ENCODE assay signal across 14 cellular contexts in the genomic region with DNA sequence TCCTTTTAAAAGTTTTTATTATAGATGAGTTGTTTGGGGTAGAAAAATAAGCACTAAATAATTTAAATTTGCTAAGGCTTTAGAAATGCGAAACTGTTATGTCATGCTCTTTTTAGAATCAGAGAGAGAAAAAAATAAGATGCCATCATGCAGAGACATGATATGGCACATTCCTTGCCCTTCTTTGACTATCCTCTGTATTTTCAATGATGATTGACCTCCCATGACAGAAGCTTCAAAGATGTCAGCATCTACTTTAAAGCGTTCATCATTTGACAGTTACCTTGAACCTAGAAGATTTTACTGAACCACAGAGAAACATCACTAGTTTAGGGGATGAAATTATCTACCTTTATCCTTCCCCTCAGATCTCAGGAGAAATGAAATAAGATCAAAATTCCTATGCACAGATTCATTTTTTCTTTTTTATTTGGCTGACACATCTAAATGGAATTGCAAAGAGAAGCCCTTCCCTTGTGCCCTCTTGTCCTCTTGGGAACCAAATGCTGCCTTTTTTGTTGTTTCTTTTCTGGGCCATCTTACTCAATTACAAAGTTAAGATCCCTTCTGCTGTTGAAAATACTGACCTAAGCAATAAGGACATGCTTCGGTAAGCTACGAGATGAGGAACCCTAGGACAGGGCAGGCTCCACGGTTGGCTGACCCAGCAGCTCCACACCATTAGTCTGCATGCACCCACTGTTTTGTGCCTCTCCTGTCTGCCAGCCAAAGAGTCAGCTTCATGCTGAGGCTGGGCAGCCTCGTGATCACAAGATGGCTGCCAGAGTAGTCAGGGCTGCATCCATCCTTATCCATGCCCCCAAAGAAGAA.
DNase-seq lines count a peak whose midpoint lies in the region; ATAC-seq and TF ChIP-seq lines count a peak whose summit lies in the region.
"Had no signal": no experiment of that assay in that cellular context is flagged by ENCODE, and none has a peak within 500 bp of the region (broad histone marks: within the 10 kb centered on the region; RNA-seq: fewer than 3 reads in every experiment).

No MANE protein-coding gene starts in this region.

- no peaks in the 10 kb centered on the region for H3K27me3 ChIP-seq in RWPE2 (ENCODE audit: insufficient read depth, poor library complexity, severe bottlenecking)
- H3K27me3 ChIP-seq in skeletal muscle satellite cell (ENCODE audit: control insufficient read depth, insufficient read depth, low read length), result no peaks in the 10 kb centered on the region
- no peaks in the 10 kb centered on the region for H3K27me3 ChIP-seq in esophagus muscularis mucosa
- H3K27me3 ChIP-seq: uterus had no signal

- peak overlapping the region; percentile 94 for H3K27ac ChIP-seq in RWPE2 (ENCODE audit: poor library complexity, severe bottlenecking)
- H3K27ac ChIP-seq in esophagus muscularis mucosa (replicated peaks in 1 of 4), result no peak overlapping the region
- H3K27ac ChIP-seq: skin epidermis, uterus had no signal

- TF ChIP-seq EP300 in esophagus muscularis mucosa (IDR thresholded peaks at IDR 0.05), result no peak

- intact Hi-C loops in esophagus muscularis mucosa (cut with DNase I), result no loop called here

- no peak for TF ChIP-seq POLR2A in esophagus muscularis mucosa (IDR thresholded peaks at IDR 0.05; ENCODE audit: low read depth)

- TF ChIP-seq CTCF in RWPE2 (IDR thresholded peaks at IDR 0.05; ENCODE audit: poor library complexity, severe bottlenecking) (no peak), fibroblast of the aortic adventitia (IDR thresholded peaks at IDR 0.05; ENCODE audit: insufficient read depth, low read length) (no peak), esophagus muscularis mucosa (IDR thresholded peaks at IDR 0.05) (no peak)

- H3K4me3 ChIP-seq in RWPE2 (ENCODE audit: severe bottlenecking), result no peak overlapping the region
- no peak overlapping the region for H3K4me3 ChIP-seq in fibroblast of the aortic adventitia (ENCODE audit: low read depth, low read length)
- H3K4me3 ChIP-seq in skeletal muscle satellite cell (ENCODE audit: low read length), result no peak overlapping the region
- H3K4me3 ChIP-seq in esophagus muscularis mucosa, result no peak overlapping the region
- H3K4me3 ChIP-seq: skin epidermis, uterus had no signal

- H3K36me3 ChIP-seq in RWPE2 (ENCODE audit: low read depth) (no peaks in the 10 kb centered on the region), skeletal muscle satellite cell (ENCODE audit: insufficient read depth, low read length) (no peaks in the 10 kb centered on the region), esophagus muscularis mucosa (peaks cover 0 to 47% (median 9%) of the 10 kb centered on the region in 4 donors)
- H3K36me3 ChIP-seq: uterus had no signal

- 94% methylated on average over 6 of the region's 6 CpGs for WGBS in esophagus muscularis mucosa

- peak; percentile 39 for ATAC-seq in RWPE2 (ENCODE audit: low read depth)

- peak overlapping the region; percentile 17 for H3K4me2 ChIP-seq in skeletal muscle satellite cell (ENCODE audit: low read length)

- H3K9ac ChIP-seq in skeletal muscle satellite cell (ENCODE audit: low read depth, low read length), result peak overlapping the region; percentile 27

- no peaks in the 10 kb centered on the region for H3K9me3 ChIP-seq in RWPE2 (ENCODE audit: severe bottlenecking)
- no peaks in the 10 kb centered on the region for H3K9me3 ChIP-seq in skeletal muscle satellite cell (replicated peaks; ENCODE audit: low read length)
- H3K9me3 ChIP-seq in esophagus muscularis mucosa, result no peaks in the 10 kb centered on the region
- H3K9me3 ChIP-seq: uterus had no signal

- H3K4me1 ChIP-seq in RWPE2 (ENCODE audit: insufficient read depth, poor library complexity, severe bottlenecking), result peaks cover 37% of the 10 kb centered on the region
- peaks cover 37% of the 10 kb centered on the region for H3K4me1 ChIP-seq in skeletal muscle satellite cell (ENCODE audit: control insufficient read depth, insufficient read depth, low read length)
- peaks cover 7 to 18% (median 17%) of the 10 kb centered on the region in 4 donors for H3K4me1 ChIP-seq in esophagus muscularis mucosa
- H3K4me1 ChIP-seq: uterus had no signal

- DNase-seq in GM03348 (ENCODE audit: low spot score) (peak; percentile 41), RWPE2 (ENCODE audit: low spot score) (no peak), fibroblast of the aortic adventitia (ENCODE audit: low read depth) (peak; percentile 41), H4 (ENCODE audit: low spot score) (no peak), DMS153 (lab: John Stamatoyannopoulos, UW) (no peak), esophagus muscularis mucosa (ENCODE audit: extremely low spot score) (no peak)
- DNase-seq: activated CD4-positive, alpha-beta memory T cell treated with anti-CD3 and anti-CD28 coated beads, Interleukin-2, amount 10 ng/mL, durations not matched to agents 7 days and 5 days; amygdala; NCI-H187 treated with DMSO at 0.1 percent for 48 hours; occipital lobe; stimulated activated naive CD4-positive, alpha-beta T cell; uterus had no signal

Comparison
In these comparisons a context has a peak if more than half of its experiments do, and no peak if none do; other contexts are left out.
1. DNase-seq: peak in GM03348 (single experiment) and fibroblast of the aortic adventitia (single experiment); none in RWPE2 (single experiment), H4 (single experiment), DMS153 (single experiment) and esophagus muscularis mucosa (single experiment).